8 cellular contexts compared by ENCODE assay signal in genomic region chr3:66989860-66990696, GRCh38. TPM values are rescaled to one million over a fixed set of nuclear protein-coding genes. Genes with fewer than 3 reads are reported as not detected.
DNase-seq lines count a peak whose midpoint lies in the region; ATAC-seq and TF ChIP-seq lines count a peak whose summit lies in the region.

No MANE protein-coding gene starts in this region.

- no peaks in the 10 kb centered on the region for H3K36me3 Mint-ChIP-seq in neural crest cell (ENCODE audit: low read depth)

- no peak overlapping the region for H3K27ac Mint-ChIP-seq in neural crest cell (ENCODE audit: unreplicated experiment)

- H3K9me3 Mint-ChIP-seq in neural crest cell, result no peaks in the 10 kb centered on the region

- H3K4me3 Mint-ChIP-seq in neural crest cell, result no peak overlapping the region

- H3K4me1 ChIP-seq in RWPE2 (ENCODE audit: insufficient read depth, poor library complexity, severe bottlenecking), result peaks cover 4% of the 10 kb centered on the region

- H3K4me3 ChIP-seq in RWPE2 (ENCODE audit: severe bottlenecking), result no peak overlapping the region

- no peak overlapping the region for H3K27ac ChIP-seq in C4-2B
- H3K27ac ChIP-seq in RWPE2 (ENCODE audit: poor library complexity, severe bottlenecking), result no peak overlapping the region

- H3K9me3 ChIP-seq in RWPE2 (ENCODE audit: severe bottlenecking), result no peaks in the 10 kb centered on the region

- TF ChIP-seq CTCF in C4-2B (conservative IDR thresholded peaks at IDR 0.05) (peak; percentile 29), RWPE2 (IDR thresholded peaks at IDR 0.05; ENCODE audit: poor library complexity, severe bottlenecking) (peak; percentile 42), neural crest cell (conservative IDR thresholded peaks at IDR 0.05) (peak; percentile 37)

- no peaks in the 10 kb centered on the region for H3K27me3 ChIP-seq in RWPE2 (ENCODE audit: insufficient read depth, poor library complexity, severe bottlenecking)

- H3K4me1 Mint-ChIP-seq in neural crest cell, result peaks cover 11% of the 10 kb centered on the region

- DNase-seq in RWPE2 (ENCODE audit: low spot score) (no peak), neural crest cell (ENCODE audit: low read depth, low spot score) (no peak), cortex of kidney (lab: John Stamatoyannopoulos, UW) (no peak), NCI-H345 treated with DMSO at 0.1 percent for 48 hours (lab: John Stamatoyannopoulos, UW; ENCODE audit: unreplicated experiment) (no peak), DMS79 treated with DMSO at 0.1 percent for 48 hours (lab: John Stamatoyannopoulos, UW) (no peak)

- H3K36me3 ChIP-seq in RWPE2 (ENCODE audit: low read depth), result no peaks in the 10 kb centered on the region

- ATAC-seq in GM18870 (IDR thresholded peaks at IDR 0.05; ENCODE audit: unreplicated experiment) (peak; percentile 55), HG03039 (IDR thresholded peaks at IDR 0.05; ENCODE audit: unreplicated experiment) (peak; percentile 75), RWPE2 (ENCODE audit: low read depth) (no peak)

- peaks cover 23% of the 10 kb centered on the region for H3K27me3 Mint-ChIP-seq in neural crest cell (ENCODE audit: low read depth)

RNA-seq across cellular contexts. Expression of gene KBTBD8, which starts 8.0 kb away (rescaled TPM):
- total RNA-seq in neural crest cell, result 9.9 and 10.8 TPM in 2 replicates
